1 cellular context compared by ENCODE assay signal in the genomic region with DNA sequence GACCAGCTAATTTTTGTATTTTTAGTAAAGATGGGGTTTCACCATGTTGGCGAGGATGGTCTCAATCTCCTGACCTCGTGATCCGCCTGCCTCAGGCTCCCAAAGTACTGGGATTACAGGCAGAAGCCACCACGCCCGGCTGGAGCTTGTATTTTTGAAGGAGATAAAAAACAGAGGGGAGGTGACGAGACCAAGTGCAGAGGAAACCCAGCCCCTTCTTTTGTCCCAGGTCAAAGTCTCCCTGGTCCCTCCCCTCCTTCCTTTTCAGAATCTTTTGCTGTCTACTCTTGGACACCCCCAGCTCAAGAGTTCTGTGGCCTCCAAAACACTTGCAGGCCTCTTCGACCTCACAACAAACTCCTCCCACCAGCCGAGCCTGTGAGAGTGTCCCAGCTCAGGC.
TF ChIP-seq lines count a peak whose summit lies in the region.

No MANE protein-coding gene starts in this region.

TF ChIP-seq in GM23338, 12 proteins besides CTCF, POLR2A, EP300 and RAD21 (continued from another document):
- TF ChIP-seq, protein P1, sequence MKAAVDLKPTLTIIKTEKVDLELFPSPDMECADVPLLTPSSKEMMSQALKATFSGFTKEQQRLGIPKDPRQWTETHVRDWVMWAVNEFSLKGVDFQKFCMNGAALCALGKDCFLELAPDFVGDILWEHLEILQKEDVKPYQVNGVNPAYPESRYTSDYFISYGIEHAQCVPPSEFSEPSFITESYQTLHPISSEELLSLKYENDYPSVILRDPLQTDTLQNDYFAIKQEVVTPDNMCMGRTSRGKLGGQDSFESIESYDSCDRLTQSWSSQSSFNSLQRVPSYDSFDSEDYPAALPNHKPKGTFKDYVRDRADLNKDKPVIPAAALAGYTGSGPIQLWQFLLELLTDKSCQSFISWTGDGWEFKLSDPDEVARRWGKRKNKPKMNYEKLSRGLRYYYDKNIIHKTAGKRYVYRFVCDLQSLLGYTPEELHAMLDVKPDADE (IDR thresholded peaks at IDR 0.05): no peak
- TF ChIP-seq, protein P2, sequence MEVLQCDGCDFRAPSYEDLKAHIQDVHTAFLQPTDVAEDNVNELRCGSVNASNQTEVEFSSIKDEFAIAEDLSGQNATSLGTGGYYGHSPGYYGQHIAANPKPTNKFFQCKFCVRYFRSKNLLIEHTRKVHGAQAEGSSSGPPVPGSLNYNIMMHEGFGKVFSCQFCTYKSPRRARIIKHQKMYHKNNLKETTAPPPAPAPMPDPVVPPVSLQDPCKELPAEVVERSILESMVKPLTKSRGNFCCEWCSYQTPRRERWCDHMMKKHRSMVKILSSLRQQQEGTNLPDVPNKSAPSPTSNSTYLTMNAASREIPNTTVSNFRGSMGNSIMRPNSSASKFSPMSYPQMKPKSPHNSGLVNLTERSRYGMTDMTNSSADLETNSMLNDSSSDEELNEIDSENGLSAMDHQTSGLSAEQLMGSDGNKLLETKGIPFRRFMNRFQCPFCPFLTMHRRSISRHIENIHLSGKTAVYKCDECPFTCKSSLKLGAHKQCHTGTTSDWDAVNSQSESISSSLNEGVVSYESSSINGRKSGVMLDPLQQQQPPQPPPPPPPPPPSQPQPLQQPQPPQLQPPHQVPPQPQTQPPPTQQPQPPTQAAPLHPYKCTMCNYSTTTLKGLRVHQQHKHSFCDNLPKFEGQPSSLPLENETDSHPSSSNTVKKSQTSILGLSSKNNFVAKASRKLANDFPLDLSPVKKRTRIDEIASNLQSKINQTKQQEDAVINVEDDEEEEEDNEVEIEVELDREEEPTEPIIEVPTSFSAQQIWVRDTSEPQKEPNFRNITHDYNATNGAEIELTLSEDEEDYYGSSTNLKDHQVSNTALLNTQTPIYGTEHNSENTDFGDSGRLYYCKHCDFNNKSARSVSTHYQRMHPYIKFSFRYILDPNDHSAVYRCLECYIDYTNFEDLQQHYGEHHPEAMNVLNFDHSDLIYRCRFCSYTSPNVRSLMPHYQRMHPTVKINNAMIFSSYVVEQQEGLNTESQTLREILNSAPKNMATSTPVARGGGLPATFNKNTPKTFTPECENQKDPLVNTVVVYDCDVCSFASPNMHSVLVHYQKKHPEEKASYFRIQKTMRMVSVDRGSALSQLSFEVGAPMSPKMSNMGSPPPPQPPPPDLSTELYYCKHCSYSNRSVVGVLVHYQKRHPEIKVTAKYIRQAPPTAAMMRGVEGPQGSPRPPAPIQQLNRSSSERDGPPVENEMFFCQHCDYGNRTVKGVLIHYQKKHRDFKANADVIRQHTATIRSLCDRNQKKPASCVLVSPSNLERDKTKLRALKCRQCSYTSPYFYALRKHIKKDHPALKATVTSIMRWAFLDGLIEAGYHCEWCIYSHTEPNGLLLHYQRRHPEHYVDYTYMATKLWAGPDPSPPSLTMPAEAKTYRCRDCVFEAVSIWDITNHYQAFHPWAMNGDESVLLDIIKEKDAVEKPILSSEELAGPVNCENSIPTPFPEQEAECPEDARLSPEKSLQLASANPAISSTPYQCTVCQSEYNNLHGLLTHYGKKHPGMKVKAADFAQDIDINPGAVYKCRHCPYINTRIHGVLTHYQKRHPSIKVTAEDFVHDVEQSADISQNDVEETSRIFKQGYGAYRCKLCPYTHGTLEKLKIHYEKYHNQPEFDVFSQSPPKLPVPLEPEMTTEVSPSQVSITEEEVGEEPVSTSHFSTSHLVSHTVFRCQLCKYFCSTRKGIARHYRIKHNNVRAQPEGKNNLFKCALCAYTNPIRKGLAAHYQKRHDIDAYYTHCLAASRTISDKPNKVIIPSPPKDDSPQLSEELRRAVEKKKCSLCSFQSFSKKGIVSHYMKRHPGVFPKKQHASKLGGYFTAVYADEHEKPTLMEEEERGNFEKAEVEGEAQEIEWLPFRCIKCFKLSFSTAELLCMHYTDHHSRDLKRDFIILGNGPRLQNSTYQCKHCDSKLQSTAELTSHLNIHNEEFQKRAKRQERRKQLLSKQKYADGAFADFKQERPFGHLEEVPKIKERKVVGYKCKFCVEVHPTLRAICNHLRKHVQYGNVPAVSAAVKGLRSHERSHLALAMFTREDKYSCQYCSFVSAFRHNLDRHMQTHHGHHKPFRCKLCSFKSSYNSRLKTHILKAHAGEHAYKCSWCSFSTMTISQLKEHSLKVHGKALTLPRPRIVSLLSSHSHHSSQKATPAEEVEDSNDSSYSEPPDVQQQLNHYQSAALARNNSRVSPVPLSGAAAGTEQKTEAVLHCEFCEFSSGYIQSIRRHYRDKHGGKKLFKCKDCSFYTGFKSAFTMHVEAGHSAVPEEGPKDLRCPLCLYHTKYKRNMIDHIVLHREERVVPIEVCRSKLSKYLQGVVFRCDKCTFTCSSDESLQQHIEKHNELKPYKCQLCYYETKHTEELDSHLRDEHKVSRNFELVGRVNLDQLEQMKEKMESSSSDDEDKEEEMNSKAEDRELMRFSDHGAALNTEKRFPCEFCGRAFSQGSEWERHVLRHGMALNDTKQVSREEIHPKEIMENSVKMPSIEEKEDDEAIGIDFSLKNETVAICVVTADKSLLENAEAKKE (CRISPR knock-in tag; IDR thresholded peaks at IDR 0.05): no peak
- TF ChIP-seq EZH2phosphoT487 (IDR thresholded peaks at IDR 0.05; ENCODE audit: unreplicated experiment) (no peak), NANOG (IDR thresholded peaks at IDR 0.05; ENCODE audit: borderline replicate concordance) (no peak), JUNB (IDR thresholded peaks at IDR 0.05; ENCODE audit: unreplicated experiment) (no peak), ZNF114 (CRISPR knock-in tag; IDR thresholded peaks at IDR 0.05) (no peak)
